Comparison of ENCODE assay signal across 1 cellular context in genomic region chr1:157993179-157994080, GRCh38.
A peak's percentile ranks its signal among the peaks of the same experiment; 100 is the strongest.
TF ChIP-seq lines count a peak whose summit lies in the region.

Gene KIRREL1 (plus strand): TSS chr1:157993645. CDS start chr1:157993677, 32 bp downstream.

TF ChIP-seq in HEK293, 187 proteins besides CTCF, POLR2A, EP300 and RAD21 (continued from another document):
- TF ChIP-seq EGR2 (tag by site-specific recombination; IDR thresholded peaks at IDR 0.05; ENCODE audit: low read depth), result peak; percentile 69
- no peak for TF ChIP-seq ZNF785 (tag by site-specific recombination; IDR thresholded peaks at IDR 0.05)
- no peak for TF ChIP-seq ZNF514 (tag by site-specific recombination; IDR thresholded peaks at IDR 0.05)
- TF ChIP-seq ZNF280D (tag by site-specific recombination; IDR thresholded peaks at IDR 0.05), result no peak
- TF ChIP-seq ZNF248 (tag by site-specific recombination; IDR thresholded peaks at IDR 0.05), result no peak
- TF ChIP-seq ZNF423 (tag by site-specific recombination; IDR thresholded peaks at IDR 0.05), result no peak
- no peak for TF ChIP-seq AEBP2 (tag by site-specific recombination; IDR thresholded peaks at IDR 0.05; ENCODE audit: borderline replicate concordance)
- TF ChIP-seq, protein P1, sequence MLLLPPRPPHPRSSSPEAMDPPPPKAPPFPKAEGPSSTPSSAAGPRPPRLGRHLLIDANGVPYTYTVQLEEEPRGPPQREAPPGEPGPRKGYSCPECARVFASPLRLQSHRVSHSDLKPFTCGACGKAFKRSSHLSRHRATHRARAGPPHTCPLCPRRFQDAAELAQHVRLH (tag by site-specific recombination; IDR thresholded peaks at IDR 0.05), result no peak
- TF ChIP-seq, protein P2, sequence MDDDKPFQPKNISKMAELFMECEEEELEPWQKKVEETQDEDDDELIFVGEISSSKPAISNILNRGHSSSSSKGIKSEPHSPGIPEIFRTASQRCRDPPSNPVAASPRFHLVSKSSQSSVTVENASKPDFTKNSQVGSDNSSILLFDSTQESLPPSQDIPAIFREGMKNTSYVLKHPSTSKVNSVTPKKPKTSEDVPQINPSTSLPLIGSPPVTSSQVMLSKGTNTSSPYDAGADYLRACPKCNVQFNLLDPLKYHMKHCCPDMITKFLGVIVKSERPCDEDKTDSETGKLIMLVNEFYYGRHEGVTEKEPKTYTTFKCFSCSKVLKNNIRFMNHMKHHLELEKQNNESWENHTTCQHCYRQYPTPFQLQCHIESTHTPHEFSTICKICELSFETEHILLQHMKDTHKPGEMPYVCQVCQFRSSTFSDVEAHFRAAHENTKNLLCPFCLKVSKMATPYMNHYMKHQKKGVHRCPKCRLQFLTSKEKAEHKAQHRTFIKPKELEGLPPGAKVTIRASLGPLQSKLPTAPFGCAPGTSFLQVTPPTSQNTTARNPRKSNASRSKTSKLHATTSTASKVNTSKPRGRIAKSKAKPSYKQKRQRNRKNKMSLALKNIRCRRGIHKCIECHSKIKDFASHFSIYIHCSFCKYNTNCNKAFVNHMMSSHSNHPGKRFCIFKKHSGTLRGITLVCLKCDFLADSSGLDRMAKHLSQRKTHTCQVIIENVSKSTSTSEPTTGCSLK (tag by site-specific recombination; IDR thresholded peaks at IDR 0.05), result no peak
- peak; percentile 27; the same call in 1 of the 2 replicates for TF ChIP-seq ZNF501 (tag by site-specific recombination; IDR thresholded peaks at IDR 0.05)
- peak; percentile 92 for TF ChIP-seq ZNF341 (tag by site-specific recombination; IDR thresholded peaks at IDR 0.05; ENCODE audit: low read depth)
- 0 out of 2 replicates have a peak, but pooled peaks have one; percentile 32 for TF ChIP-seq ZNF596 (tag by site-specific recombination; IDR thresholded peaks at IDR 0.05)
- TF ChIP-seq ZNF354C (tag by site-specific recombination; IDR thresholded peaks at IDR 0.05; ENCODE audit: borderline replicate concordance, low read depth), result no peak
- TF ChIP-seq KLF1 (tag by site-specific recombination; IDR thresholded peaks at IDR 0.05), result peak; percentile 61
- TF ChIP-seq ZNF677 (tag by site-specific recombination; IDR thresholded peaks at IDR 0.05), result no peak
- no peak for TF ChIP-seq ZNF211 (tag by site-specific recombination; IDR thresholded peaks at IDR 0.05; ENCODE audit: low read depth)
- TF ChIP-seq, protein P3, sequence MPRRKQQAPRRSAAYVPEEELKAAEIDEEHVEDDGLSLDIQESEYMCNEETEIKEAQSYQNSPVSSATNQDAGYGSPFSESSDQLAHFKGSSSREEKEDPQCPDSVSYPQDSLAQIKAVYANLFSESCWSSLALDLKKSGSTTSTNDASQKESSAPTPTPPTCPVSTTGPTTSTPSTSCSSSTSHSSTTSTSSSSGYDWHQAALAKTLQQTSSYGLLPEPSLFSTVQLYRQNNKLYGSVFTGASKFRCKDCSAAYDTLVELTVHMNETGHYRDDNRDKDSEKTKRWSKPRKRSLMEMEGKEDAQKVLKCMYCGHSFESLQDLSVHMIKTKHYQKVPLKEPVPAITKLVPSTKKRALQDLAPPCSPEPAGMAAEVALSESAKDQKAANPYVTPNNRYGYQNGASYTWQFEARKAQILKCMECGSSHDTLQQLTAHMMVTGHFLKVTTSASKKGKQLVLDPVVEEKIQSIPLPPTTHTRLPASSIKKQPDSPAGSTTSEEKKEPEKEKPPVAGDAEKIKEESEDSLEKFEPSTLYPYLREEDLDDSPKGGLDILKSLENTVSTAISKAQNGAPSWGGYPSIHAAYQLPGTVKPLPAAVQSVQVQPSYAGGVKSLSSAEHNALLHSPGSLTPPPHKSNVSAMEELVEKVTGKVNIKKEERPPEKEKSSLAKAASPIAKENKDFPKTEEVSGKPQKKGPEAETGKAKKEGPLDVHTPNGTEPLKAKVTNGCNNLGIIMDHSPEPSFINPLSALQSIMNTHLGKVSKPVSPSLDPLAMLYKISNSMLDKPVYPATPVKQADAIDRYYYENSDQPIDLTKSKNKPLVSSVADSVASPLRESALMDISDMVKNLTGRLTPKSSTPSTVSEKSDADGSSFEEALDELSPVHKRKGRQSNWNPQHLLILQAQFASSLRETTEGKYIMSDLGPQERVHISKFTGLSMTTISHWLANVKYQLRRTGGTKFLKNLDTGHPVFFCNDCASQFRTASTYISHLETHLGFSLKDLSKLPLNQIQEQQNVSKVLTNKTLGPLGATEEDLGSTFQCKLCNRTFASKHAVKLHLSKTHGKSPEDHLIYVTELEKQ (tag by site-specific recombination; IDR thresholded peaks at IDR 0.05; ENCODE audit: borderline replicate concordance), result peak; percentile 18; the same call in 1 of the 2 replicates
- TF ChIP-seq ZNF274 (IDR thresholded peaks at IDR 0.05; ENCODE audit: low read length), result no peak
- no peak for TF ChIP-seq ZNF274 (tag by site-specific recombination; IDR thresholded peaks at IDR 0.05; ENCODE audit: borderline replicate concordance)
- TF ChIP-seq BCL11B (tag by site-specific recombination; IDR thresholded peaks at IDR 0.05; ENCODE audit: low read depth), result no peak
- no peak for TF ChIP-seq ZNF214 (tag by site-specific recombination; IDR thresholded peaks at IDR 0.05; ENCODE audit: borderline replicate concordance)
- no peak for TF ChIP-seq ZNF473 (tag by site-specific recombination; IDR thresholded peaks at IDR 0.05)
- no peak for TF ChIP-seq ZNF37A (tag by site-specific recombination; IDR thresholded peaks at IDR 0.05)
- no peak for TF ChIP-seq ZNF610 (tag by site-specific recombination; IDR thresholded peaks at IDR 0.05; ENCODE audit: borderline replicate concordance)
- peak; percentile 80 for TF ChIP-seq ZBTB8A (tag by site-specific recombination; IDR thresholded peaks at IDR 0.05)
- no peak for TF ChIP-seq OSR2 (tag by site-specific recombination; IDR thresholded peaks at IDR 0.05)
- TF ChIP-seq ZNF76 (tag by site-specific recombination; IDR thresholded peaks at IDR 0.05; ENCODE audit: borderline replicate concordance, low read depth), result no peak
- peak; percentile 65; the same call in 1 of the 2 replicates for TF ChIP-seq KLF17 (tag by site-specific recombination; IDR thresholded peaks at IDR 0.05)
- TF ChIP-seq, protein P4, sequence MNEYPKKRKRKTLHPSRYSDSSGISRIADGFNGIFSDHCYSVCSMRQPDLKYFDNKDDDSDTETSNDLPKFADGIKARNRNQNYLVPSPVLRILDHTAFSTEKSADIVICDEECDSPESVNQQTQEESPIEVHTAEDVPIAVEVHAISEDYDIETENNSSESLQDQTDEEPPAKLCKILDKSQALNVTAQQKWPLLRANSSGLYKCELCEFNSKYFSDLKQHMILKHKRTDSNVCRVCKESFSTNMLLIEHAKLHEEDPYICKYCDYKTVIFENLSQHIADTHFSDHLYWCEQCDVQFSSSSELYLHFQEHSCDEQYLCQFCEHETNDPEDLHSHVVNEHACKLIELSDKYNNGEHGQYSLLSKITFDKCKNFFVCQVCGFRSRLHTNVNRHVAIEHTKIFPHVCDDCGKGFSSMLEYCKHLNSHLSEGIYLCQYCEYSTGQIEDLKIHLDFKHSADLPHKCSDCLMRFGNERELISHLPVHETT (tag by site-specific recombination; IDR thresholded peaks at IDR 0.05), result peak; percentile 35; the same call in 1 of the 2 replicates
- no peak for TF ChIP-seq ZNF16 (tag by site-specific recombination; IDR thresholded peaks at IDR 0.05; ENCODE audit: low read depth)
- no peak for TF ChIP-seq MYNN (tag by site-specific recombination; IDR thresholded peaks at IDR 0.05; ENCODE audit: borderline replicate concordance)
- no peak for TF ChIP-seq ZNF148 (tag by site-specific recombination; IDR thresholded peaks at IDR 0.05; ENCODE audit: borderline replicate concordance)
TF ChIP-seq in HEK293: peak in this region for 49.
